ENCODE assay signal across 25 cellular contexts in the genomic region with DNA sequence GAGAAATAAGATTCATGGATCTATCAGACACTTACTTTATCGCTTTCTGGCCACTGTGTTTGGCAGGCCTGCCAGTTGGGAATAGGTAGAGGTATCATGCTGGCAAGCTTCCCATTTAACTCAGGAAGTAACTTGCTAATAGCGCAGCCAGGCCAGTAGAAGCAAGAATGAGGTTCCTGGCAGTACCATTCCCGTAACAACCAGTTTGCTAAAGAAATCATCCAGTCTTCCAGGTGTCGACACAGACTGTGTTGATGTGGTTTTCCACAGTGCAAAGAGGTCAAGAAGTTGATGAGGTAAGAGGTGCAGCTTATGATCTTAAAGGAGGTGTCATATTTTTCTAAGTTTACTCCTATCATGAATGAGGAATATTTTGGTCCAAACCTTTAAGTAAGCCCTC.
"Had no signal": no experiment of that assay in that cellular context is flagged by ENCODE, and none has a peak within 500 bp of the region (broad histone marks: within the 10 kb centered on the region; RNA-seq: fewer than 3 reads in every experiment).

No MANE protein-coding gene starts in this region.

- H3K27me3 ChIP-seq: colonic mucosa, dorsolateral prefrontal cortex, neutrophil, ovary, sigmoid colon, stomach, transverse colon had no signal

- H3K36me3 ChIP-seq: colonic mucosa, left ventricle myocardium inferior, neutrophil, ovary, sigmoid colon, stomach, transverse colon had no signal

- H3K27ac Mint-ChIP-seq: activated CD4-positive, alpha-beta memory T cell treated with anti-CD3 and anti-CD28 coated beads for 36 hours; activated CD4-positive, alpha-beta T cell treated with anti-CD3 and anti-CD28 coated beads for 36 hours; activated naive CD4-positive, alpha-beta T cell treated with anti-CD3 and anti-CD28 coated beads for 36 hours; activated T-cell treated with anti-CD3 and anti-CD28 coated beads, Interleukin-2, amount 50 U/mL, for 72 hours; brain; effector memory CD8-positive, alpha-beta T cell; mesothelial cell of epicardium; stimulated activated memory B cell treated with anti-CD40 and anti-IgM and Interleukin-4, amounts not matched to agents 10 μg/mL and 1 μg/mL and 100 μg/mL, for 72 hours had no signal

- DNase-seq: activated CD4-positive, alpha-beta memory T cell treated with anti-CD3 and anti-CD28 coated beads for 36 hours; activated CD4-positive, alpha-beta T cell treated with anti-CD3 and anti-CD28 coated beads for 36 hours; activated effector memory CD4-positive, alpha-beta T cell treated with Interleukin-2 at 50 U/mL for 16 hours; activated naive CD4-positive, alpha-beta T cell treated with anti-CD3 and anti-CD28 coated beads for 36 hours; activated T-cell treated with anti-CD3 and anti-CD28 coated beads, Interleukin-2, amount 50 U/mL, for 72 hours; anterior cingulate cortex; central memory CD4-positive, alpha-beta T cell; colonic mucosa; dorsolateral prefrontal cortex; effector memory CD8-positive, alpha-beta T cell; immature natural killer cell; kidney glomerular epithelial cell; left ventricle myocardium inferior; ovary; sigmoid colon; stimulated activated CD4-positive, alpha-beta T cell treated with anti-CD3 and anti-CD28 coated beads, Interleukin-15, amount 100 ng/mL, for 24 hours; stomach; T-helper 9 cell; transverse colon had no signal

- H3K27ac ChIP-seq: colonic mucosa, dorsolateral prefrontal cortex, left ventricle myocardium inferior, neutrophil, ovary, sigmoid colon, stomach, transverse colon had no signal

- H3K9me3 Mint-ChIP-seq: activated CD4-positive, alpha-beta memory T cell treated with anti-CD3 and anti-CD28 coated beads for 36 hours; activated naive CD4-positive, alpha-beta T cell treated with anti-CD3 and anti-CD28 coated beads for 36 hours; activated T-cell treated with anti-CD3 and anti-CD28 coated beads, Interleukin-2, amount 50 U/mL, for 72 hours; brain; effector memory CD8-positive, alpha-beta T cell; immature natural killer cell; natural killer cell treated with Interleukin-12 subunit alpha and Interleukin-12 subunit beta and Interleukin-15 and Interleukin-18, amount 100 ng/mL, for 72 hours; stimulated activated memory B cell treated with anti-CD40 and anti-IgM and Interleukin-4, amounts not matched to agents 10 μg/mL and 1 μg/mL and 100 μg/mL, for 72 hours had no signal

- H3K36me3 Mint-ChIP-seq: brain; mesothelial cell of epicardium; natural killer cell treated with Interleukin-12 subunit alpha and Interleukin-12 subunit beta and Interleukin-15 and Interleukin-18, amount 100 ng/mL, for 72 hours had no signal

- H3K4me1 ChIP-seq: colonic mucosa, stomach had no signal

- H3K4me1 Mint-ChIP-seq: brain had no signal

- H3K4me3 ChIP-seq: colonic mucosa, dorsolateral prefrontal cortex, left ventricle myocardium inferior, ovary, sigmoid colon, smooth muscle cell, stomach, transverse colon had no signal

- H3K4me3 Mint-ChIP-seq: activated CD4-positive, alpha-beta memory T cell treated with anti-CD3 and anti-CD28 coated beads for 36 hours; activated CD4-positive, alpha-beta T cell treated with anti-CD3 and anti-CD28 coated beads for 36 hours; activated naive CD4-positive, alpha-beta T cell treated with anti-CD3 and anti-CD28 coated beads for 36 hours; activated T-cell treated with anti-CD3 and anti-CD28 coated beads, Interleukin-2, amount 50 U/mL, for 72 hours; brain; effector memory CD8-positive, alpha-beta T cell; immature natural killer cell; mesothelial cell of epicardium; natural killer cell treated with Interleukin-12 subunit alpha and Interleukin-12 subunit beta and Interleukin-15 and Interleukin-18, amount 100 ng/mL, for 72 hours; stimulated activated memory B cell treated with anti-CD40 and anti-IgM and Interleukin-4, amounts not matched to agents 10 μg/mL and 1 μg/mL and 100 μg/mL, for 72 hours had no signal

- H3K27me3 Mint-ChIP-seq: activated CD4-positive, alpha-beta memory T cell treated with anti-CD3 and anti-CD28 coated beads for 36 hours; activated CD4-positive, alpha-beta T cell treated with anti-CD3 and anti-CD28 coated beads for 36 hours; effector memory CD8-positive, alpha-beta T cell; natural killer cell treated with Interleukin-12 subunit alpha and Interleukin-12 subunit beta and Interleukin-15 and Interleukin-18, amount 100 ng/mL, for 72 hours; stimulated activated memory B cell treated with anti-CD40 and anti-IgM and Interleukin-4, amounts not matched to agents 10 μg/mL and 1 μg/mL and 100 μg/mL, for 72 hours had no signal

- H3K9me3 ChIP-seq: colonic mucosa, left ventricle myocardium inferior, neutrophil, ovary, sigmoid colon, stomach, transverse colon had no signal

- ATAC-seq: activated CD4-positive, alpha-beta T cell treated with anti-CD3 and anti-CD28 coated beads for 36 hours; activated T-cell treated with anti-CD3 and anti-CD28 coated beads, Interleukin-2, amount 50 U/mL, for 72 hours; effector memory CD8-positive, alpha-beta T cell; natural killer cell treated with Interleukin-12 subunit alpha and Interleukin-12 subunit beta and Interleukin-15 and Interleukin-18, amount 100 ng/mL, for 72 hours; stimulated activated memory B cell treated with anti-CD40 and anti-IgM and Interleukin-4, amounts not matched to agents 10 μg/mL and 1 μg/mL and 100 μg/mL, for 72 hours had no signal
